In the genomic region with DNA sequence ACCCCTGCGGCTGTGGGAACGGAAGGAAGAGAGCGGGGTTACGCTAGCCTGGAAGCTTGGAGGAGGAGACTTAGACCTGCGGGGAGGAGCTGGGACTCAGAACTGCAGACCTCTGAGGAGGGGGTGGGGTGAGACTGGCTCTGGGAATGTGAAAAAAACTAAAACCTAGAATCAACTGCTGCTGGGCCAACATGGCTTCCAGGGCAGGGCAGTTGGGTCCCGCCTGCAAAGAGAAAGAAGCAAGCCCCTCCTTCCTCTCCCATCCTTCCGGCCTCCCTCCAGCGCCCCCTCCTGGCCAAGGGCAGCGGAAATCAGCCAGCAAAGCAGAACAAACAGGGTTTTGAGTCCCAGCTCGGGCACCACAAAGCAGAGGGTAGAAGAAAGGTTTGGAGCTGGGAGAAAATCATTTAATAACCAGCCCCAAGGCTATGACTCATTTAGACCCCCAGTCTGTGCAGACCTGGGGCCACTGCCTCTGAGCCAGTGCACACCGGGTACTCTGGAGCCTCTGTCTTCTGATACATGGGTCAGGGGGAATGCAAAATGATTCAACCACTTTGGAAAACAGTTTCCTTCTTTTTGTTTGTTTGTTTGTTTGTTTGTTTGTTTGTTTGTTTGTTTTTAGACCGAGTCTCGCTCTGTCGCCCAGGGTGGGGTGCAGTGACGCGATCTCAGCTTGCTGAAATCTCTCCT, we compare ENCODE assay signal across 8 cellular contexts.
A peak's percentile ranks its signal among the peaks of the same experiment; 100 is the strongest.
DNase-seq lines count a peak whose midpoint lies in the region; ATAC-seq lines count a peak whose summit lies in the region.

No MANE protein-coding gene starts in this region.

- no peaks in the 10 kb centered on the region for H3K9me3 Mint-ChIP-seq in memory B cell

- peak overlapping the region; percentile 31 for H3K27ac Mint-ChIP-seq in memory B cell

- H3K36me3 Mint-ChIP-seq in memory B cell = no peaks in the 10 kb centered on the region

- ATAC-seq in memory B cell (ENCODE audit: low read depth) = peak; percentile 74
- no peak for ATAC-seq in HG03280 (IDR thresholded peaks at IDR 0.05; ENCODE audit: unreplicated experiment)

- DNase-seq in NCI-H1417 (lab: John Stamatoyannopoulos, UW) = peak in 2 of 3 experiments; percentile 16 to 51
- DNase-seq in NCI-H1417 treated with DMSO at 0.1 percent for 48 hours (lab: John Stamatoyannopoulos, UW) = no peak
- DNase-seq in NAMALWA (ENCODE audit: low spot score) = peak; percentile 93
- DNase-seq in activated CD4-positive, CD25-positive, alpha-beta regulatory T cell treated with anti-CD3 and anti-CD28 coated beads, Interleukin-2, amount 50 U/mL, for 72 hours = peak; percentile 94
- peak; percentile 49 for DNase-seq in cerebellar cortex (ENCODE audit: low spot score)
- peak; percentile 80 to 86 for DNase-seq in memory B cell (ENCODE audit: low spot score in 2 of 2)
- DNase-seq in stimulated activated CD8-positive, alpha-beta memory T cell treated with anti-CD3 and anti-CD28 coated beads, Interleukin-4, amount 100 ng/mL, for 1 hour (ENCODE audit: low read depth in 2 of 2, low spot score in 1 of 2) = peak; percentile 46 to 73

- peaks cover 10% of the 10 kb centered on the region for H3K27me3 Mint-ChIP-seq in memory B cell

- H3K4me3 Mint-ChIP-seq in memory B cell = peak overlapping the region; percentile 61

- H3K4me1 Mint-ChIP-seq in memory B cell = peaks cover 10% of the 10 kb centered on the region
